In genomic region chr2:237350597-237350996, GRCh38 we compare ENCODE assay signal across 18 cellular contexts.
A peak's percentile ranks its signal among the peaks of the same experiment; 100 is the strongest.
DNase-seq lines count a peak whose midpoint lies in the region; ATAC-seq and TF ChIP-seq lines count a peak whose summit lies in the region.
"Had no signal": no experiment of that assay in that cellular context is flagged by ENCODE, and none has a peak within 500 bp of the region (broad histone marks: within the 10 kb centered on the region; RNA-seq: fewer than 3 reads in every experiment).

No MANE protein-coding gene starts in this region.

- H3K4me3 Mint-ChIP-seq in mesothelial cell of epicardium, result no peak overlapping the region
- H3K4me3 Mint-ChIP-seq in activated CD4-positive, alpha-beta T cell treated with anti-CD3 and anti-CD28 coated beads for 36 hours, result no peak overlapping the region
- H3K4me3 Mint-ChIP-seq: CD4-positive, CD25-positive, alpha-beta regulatory T cell had no signal

- peak overlapping the region; percentile 22 for H3K27ac Mint-ChIP-seq in mesothelial cell of epicardium
- H3K27ac Mint-ChIP-seq in activated CD4-positive, alpha-beta T cell treated with anti-CD3 and anti-CD28 coated beads for 36 hours, result no peak overlapping the region

- intact Hi-C loops in gastrocnemius medialis (cut with DNase I; ENCODE audit: low total_unique reads), result no loop called here
- intact Hi-C loops in activated CD4-positive, alpha-beta T cell treated with anti-CD3 and anti-CD28 coated beads for 36 hours (cut with DNase I, micrococcal nuclease), result no loop called here

- ATAC-seq in gastrocnemius medialis (no peak), GM21447 (IDR thresholded peaks at IDR 0.05; ENCODE audit: unreplicated experiment) (no peak)
- ATAC-seq in activated CD4-positive, alpha-beta T cell treated with anti-CD3 and anti-CD28 coated beads for 36 hours, result no peak
- ATAC-seq: GM12878, K562 had no signal

- in situ Hi-C loops in gastrocnemius medialis (cut with MboI; ENCODE audit: low sequenced_read_pairs in 4 of 4), result no loop called here

- TF ChIP-seq CTCF in AG04450 (IDR thresholded peaks at IDR 0.05; ENCODE audit: low read depth, low read length) (no peak), RWPE1 (conservative IDR thresholded peaks at IDR 0.05; ENCODE audit: low read depth) (no peak), mesothelial cell of epicardium (IDR thresholded peaks at IDR 0.05; ENCODE audit: unreplicated experiment) (no peak), gastrocnemius medialis (IDR thresholded peaks at IDR 0.05 in 4 of 5, conservative IDR thresholded peaks at IDR 0.05 in 1 of 5) (no peak)

- H3K27me3 Mint-ChIP-seq in mesothelial cell of epicardium (ENCODE audit: low read depth), result peaks cover 3% of the 10 kb centered on the region
- H3K27me3 Mint-ChIP-seq in activated CD4-positive, alpha-beta T cell treated with anti-CD3 and anti-CD28 coated beads for 36 hours, result no peaks in the 10 kb centered on the region
- H3K27me3 Mint-ChIP-seq: CD4-positive, CD25-positive, alpha-beta regulatory T cell had no signal

- H3K36me3 ChIP-seq in gastrocnemius medialis, result no peaks in the 10 kb centered on the region
- H3K36me3 ChIP-seq: HAP-1 had no signal

- no peak for DNase-seq in AG04450 (ENCODE audit: low read depth, low spot score)
- DNase-seq in RWPE1 (ENCODE audit: low spot score), result no peak
- DNase-seq in mesothelial cell of epicardium (ENCODE audit: low spot score in 2 of 2, unreplicated experiment in 2 of 2), result no peak
- no peak for DNase-seq in gastrocnemius medialis
- no peak for DNase-seq in activated CD4-positive, alpha-beta T cell treated with anti-CD3 and anti-CD28 coated beads for 36 hours
- no peak for DNase-seq in effector CD4-positive, alpha-beta T cell
- DNase-seq in OCI-M1 (lab: John Stamatoyannopoulos, UW), result no peak
- DNase-seq: AML-193; CD4-positive, CD25-positive, alpha-beta regulatory T cell; DMS79; NCI-H1436 treated with DMSO at 0.1 percent for 48 hours; NCI-H2081; NCI-H2227 treated with DMSO at 0.1 percent for 48 hours; NCI-H524 treated with DMSO at 0.1 percent for 48 hours had no signal

- no peaks in the 10 kb centered on the region for H3K27me3 ChIP-seq in AG04450 (ENCODE audit: control insufficient read depth, insufficient read depth, low read length)
- H3K27me3 ChIP-seq in gastrocnemius medialis, result no peaks in the 10 kb centered on the region

- H3K4me3 ChIP-seq in AG04450 (ENCODE audit: low read depth, low read length), result no peak overlapping the region
- H3K4me3 ChIP-seq in gastrocnemius medialis, result peak overlapping the region in 1 of 4 donors; percentile 31
- H3K4me3 ChIP-seq: GM12878, HAP-1, K562 had no signal

- H3K4me1 ChIP-seq in gastrocnemius medialis, result peaks cover 12 to 15% of the 10 kb centered on the region in 2 donors
- H3K4me1 ChIP-seq: HAP-1 had no signal

- POLR2A ChIA-PET in AG04450 (lab: Yijun Ruan, JAX) (no interaction called here), RWPE1 (lab: Yijun Ruan, JAX; ENCODE audit: low non-redundant PET) (no interaction called here)
- POLR2A ChIA-PET in activated CD4-positive, alpha-beta T cell treated with anti-CD3 and anti-CD28 coated beads for 36 hours (lab: Charles Lee), result no interaction called here

- H3K9me3 ChIP-seq in AG04450 (ENCODE audit: control insufficient read depth, insufficient read depth, low read length) (no peaks in the 10 kb centered on the region; the same call in 1 of the 2 replicates), gastrocnemius medialis (no peaks in the 10 kb centered on the region)
- H3K9me3 ChIP-seq: HAP-1 had no signal

- H3K27ac ChIP-seq in AG04450 (ENCODE audit: low read depth, low read length), result peak overlapping the region; percentile 43
- peak overlapping the region; percentile 72 for H3K27ac ChIP-seq in RWPE1
- peak overlapping the region in 3 of 4 donors; percentile 24 to 43 (median 27) for H3K27ac ChIP-seq in gastrocnemius medialis

- H3K4me1 Mint-ChIP-seq in mesothelial cell of epicardium, result peaks cover 50% of the 10 kb centered on the region
- H3K4me1 Mint-ChIP-seq in activated CD4-positive, alpha-beta T cell treated with anti-CD3 and anti-CD28 coated beads for 36 hours, result no peaks in the 10 kb centered on the region
- H3K4me1 Mint-ChIP-seq: CD4-positive, CD25-positive, alpha-beta regulatory T cell had no signal

- no peaks in the 10 kb centered on the region for H3K9me3 Mint-ChIP-seq in mesothelial cell of epicardium
- no peaks in the 10 kb centered on the region for H3K9me3 Mint-ChIP-seq in activated CD4-positive, alpha-beta T cell treated with anti-CD3 and anti-CD28 coated beads for 36 hours (ENCODE audit: low read depth)
- H3K9me3 Mint-ChIP-seq: CD4-positive, CD25-positive, alpha-beta regulatory T cell had no signal

- CTCF ChIA-PET in AG04450 (lab: Charles Lee), result interaction anchor here (1.1 to 1.8 kb wide), 3 partner anchors 196 to 228 kb away, joined by 3 to 5 read pairs (median 4); no protein-coding TSS in a partner anchor
- CTCF ChIA-PET in RWPE1 (lab: Yijun Ruan, JAX), result interaction anchor here (0.6 kb wide), 1 partner anchor 71 kb away, joined by 3 read pairs; no protein-coding TSS in a partner anchor
- CTCF ChIA-PET in activated CD4-positive, alpha-beta T cell treated with anti-CD3 and anti-CD28 coated beads for 36 hours (lab: Charles Lee), result no interaction called here

- peaks cover 7% of the 10 kb centered on the region for H3K36me3 Mint-ChIP-seq in mesothelial cell of epicardium
- H3K36me3 Mint-ChIP-seq in activated CD4-positive, alpha-beta T cell treated with anti-CD3 and anti-CD28 coated beads for 36 hours (ENCODE audit: low read depth), result no peaks in the 10 kb centered on the region

- no peak for TF ChIP-seq POLR2A in gastrocnemius medialis (IDR thresholded peaks at IDR 0.05)
